12 cellular contexts compared by ENCODE assay signal in the genomic region with DNA sequence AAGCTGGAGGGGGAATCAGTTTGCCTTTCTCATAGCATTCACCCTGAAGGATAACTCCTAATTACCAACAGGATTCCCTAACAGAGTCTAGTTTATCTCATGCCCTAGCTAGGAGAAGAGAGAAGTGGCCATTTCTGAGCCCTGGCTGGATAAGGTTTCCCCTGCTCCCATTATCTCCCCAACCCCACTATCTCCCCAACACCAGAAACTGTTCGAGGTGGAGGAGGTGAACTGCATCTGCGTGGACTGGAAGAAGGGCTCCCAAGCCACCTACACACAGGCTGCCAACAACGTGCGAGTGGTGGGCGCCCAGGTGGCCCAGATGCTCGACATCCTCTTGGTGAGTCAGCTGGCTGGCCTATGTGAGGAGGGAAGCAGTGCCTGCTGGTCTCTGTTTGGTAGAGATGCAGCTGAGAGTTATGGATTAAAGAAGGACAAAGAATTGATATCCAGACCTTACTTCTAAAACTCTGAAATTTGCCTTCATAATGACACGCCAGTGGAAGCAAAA. TPM values are rescaled to one million over a fixed set of nuclear protein-coding genes. Genes with fewer than 3 reads are reported as not detected.
"Had no signal": no experiment of that assay in that cellular context is flagged by ENCODE, and none has a peak within 500 bp of the region (broad histone marks: within the 10 kb centered on the region; RNA-seq: fewer than 3 reads in every experiment).

No MANE protein-coding gene starts in this region.

- H3K4me1 ChIP-seq: HAP-1 had no signal

- DNase-seq: GM23248, GOT3, H7, H9, HCEC 1CT, HFFc6 had no signal

- ATAC-seq: GM23338, HCT116 had no signal

- FAIRE-seq: H1, H54 had no signal

- H3K36me3 ChIP-seq: HAP-1 had no signal

- H3K27ac ChIP-seq: GM23248 had no signal

- H3K4me3 ChIP-seq: GM23248, GM23338, HAP-1 had no signal

- H3K9me3 ChIP-seq: HAP-1 had no signal

RNA-seq across cellular contexts. Expression of a gene that starts 3.8 kb away (rescaled TPM):
- total RNA-seq: GM23248, GM23338, H1, H4, H7, H9, HFFc6 had no signal
- polyA plus RNA-seq: GM23248, H1 had no signal

RNA-seq across cellular contexts. Expression of a gene that starts 26.2 kb away (rescaled TPM):
- total RNA-seq: GM23248, GM23338, H1, H4, H7, HFFc6 had no signal
- polyA plus RNA-seq: GM23248 had no signal

RNA-seq across cellular contexts. Expression of a gene that starts 48.8 kb away (rescaled TPM):
- total RNA-seq: GM23248, GM23338, H1, H4, H7, H9, HFFc6 had no signal
- polyA plus RNA-seq: GM23248, GM23338, H1 had no signal
